Comparison of ENCODE assay signal across 16 cellular contexts in genomic region chr5:92554447-92555085, GRCh38.
A peak's percentile ranks its signal among the peaks of the same experiment; 100 is the strongest.
DNase-seq lines count a peak whose midpoint lies in the region; ATAC-seq, FAIRE-seq and TF ChIP-seq lines count a peak whose summit lies in the region.
"Had no signal": no experiment of that assay in that cellular context is flagged by ENCODE, and none has a peak within 500 bp of the region (broad histone marks: within the 10 kb centered on the region; RNA-seq: fewer than 3 reads in every experiment).

No MANE protein-coding gene starts in this region.

- no TSS peak for BruUV-seq in MCF 10A (replicated peaks; lab: Mats Ljungman, UMichigan)

- H3K9me3 Mint-ChIP-seq in MCF 10A (ENCODE audit: unreplicated experiment) (peaks cover 6% of the 10 kb centered on the region), WTC11 (no peaks in the 10 kb centered on the region)
- H3K9me3 Mint-ChIP-seq: GM23338 had no signal

- peak; percentile 53; the same call in 1 of the 2 replicates for ATAC-seq in WTC11
- ATAC-seq: GM23338, Right ventricle myocardium inferior had no signal

- H3K4me1 ChIP-seq in breast epithelium: no peaks in the 10 kb centered on the region
- H3K4me1 ChIP-seq in vagina: no peaks in the 10 kb centered on the region
- H3K4me1 ChIP-seq: Caco-2 had no signal

- H3K4me3 Mint-ChIP-seq in MCF 10A (ENCODE audit: unreplicated experiment): no peak overlapping the region
- no peak overlapping the region for H3K4me3 Mint-ChIP-seq in WTC11
- H3K4me3 Mint-ChIP-seq: GM23338 had no signal

- H3K4me1 Mint-ChIP-seq in MCF 10A (ENCODE audit: insufficient read depth, unreplicated experiment) (peaks cover 23% of the 10 kb centered on the region), WTC11 (peaks cover 6% of the 10 kb centered on the region)

- TF ChIP-seq POLR2A in breast epithelium (IDR thresholded peaks at IDR 0.05): no peak
- no peak for TF ChIP-seq POLR2A in vagina (IDR thresholded peaks at IDR 0.05)
- TF ChIP-seq POLR2A in GM12891 (IDR thresholded peaks at IDR 0.05; ENCODE audit: low read depth, low read length): no peak

- H3K27me3 ChIP-seq in breast epithelium: no peaks in the 10 kb centered on the region
- no peaks in the 10 kb centered on the region for H3K27me3 ChIP-seq in vagina

- H3K36me3 Mint-ChIP-seq in MCF 10A (ENCODE audit: insufficient read depth, unreplicated experiment): no peaks in the 10 kb centered on the region
- no peaks in the 10 kb centered on the region for H3K36me3 Mint-ChIP-seq in WTC11

- H3K9me3 ChIP-seq in breast epithelium (no peaks in the 10 kb centered on the region), vagina (no peaks in the 10 kb centered on the region)
- H3K9me3 ChIP-seq: Caco-2 had no signal

- DNase-seq in MCF 10A (ENCODE audit: unreplicated experiment) (no peak), breast epithelium (ENCODE audit: low spot score in 2 of 2) (no peak), WTC11 (ENCODE audit: low spot score) (no peak), left kidney (ENCODE audit: low read depth, low spot score) (peak; percentile 27), vagina (ENCODE audit: extremely low spot score in 2 of 2) (no peak), NCI-H524 (lab: John Stamatoyannopoulos, UW) (no peak), GM12891 (ENCODE audit: insufficient read length, low spot score) (no peak)
- DNase-seq in activated naive CD4-positive, alpha-beta T cell (lab: John Stamatoyannopoulos, UW): no peak
- DNase-seq: AML-193, Caco-2, KBM-7, NCI-H1048, NCI-H146, NCI-H774 had no signal

- TF ChIP-seq CTCF in MCF 10A (IDR thresholded peaks at IDR 0.05; ENCODE audit: unreplicated experiment) (no peak), breast epithelium (IDR thresholded peaks at IDR 0.05) (no peak), WTC11 (IDR thresholded peaks at IDR 0.05) (no peak), vagina (IDR thresholded peaks at IDR 0.05) (no peak)

- POLR2A ChIA-PET in MCF 10A (lab: Yijun Ruan, JAX): interaction anchor here (1.6 kb wide), 1 partner anchor 8 kb away, joined by 6 read pairs; no protein-coding TSS in a partner anchor
- POLR2A ChIA-PET in WTC11 (lab: Charles Lee): no interaction called here

- intact Hi-C loops in MCF 10A (cut with micrococcal nuclease): loop anchor here (5.0 to 10.0 kb wide), 3 partner anchors 47 to 1028 kb away; partner anchors contain the start of genes NR2F1 and NR2F1-AS1
- intact Hi-C loops in breast epithelium (cut with DNase I; ENCODE audit: low total_unique reads): no loop called here
- intact Hi-C loops in vagina (cut with DNase I): no loop called here

- no peak overlapping the region for H3K27ac ChIP-seq in breast epithelium
- no peak overlapping the region for H3K27ac ChIP-seq in vagina

- H3K27ac Mint-ChIP-seq in MCF 10A (ENCODE audit: low read depth, unreplicated experiment) (peak overlapping the region; percentile 61), WTC11 (no peak overlapping the region)
- H3K27ac Mint-ChIP-seq: GM23338 had no signal

- no peak for FAIRE-seq in GM12891 (lab: Jason Lieb, UNC)

- H3K36me3 ChIP-seq in breast epithelium: no peaks in the 10 kb centered on the region
- H3K36me3 ChIP-seq in vagina: no peaks in the 10 kb centered on the region

- CTCF ChIA-PET in MCF 10A (lab: Yijun Ruan, JAX): interaction anchor here (0.6 kb wide), 1 partner anchor 582 kb away, joined by 3 read pairs; no protein-coding TSS in a partner anchor
- CTCF ChIA-PET in WTC11 (lab: Charles Lee): no interaction called here

- H3K4me3 ChIP-seq in breast epithelium (no peak overlapping the region), vagina (no peak overlapping the region)
- H3K4me3 ChIP-seq: GM23338 had no signal

- no peaks in the 10 kb centered on the region for H3K27me3 Mint-ChIP-seq in MCF 10A (ENCODE audit: insufficient read depth, unreplicated experiment)
- no peaks in the 10 kb centered on the region for H3K27me3 Mint-ChIP-seq in WTC11 (ENCODE audit: low read depth)

TF ChIP-seq in WTC11, 78 proteins besides CTCF, POLR2A, EP300 and RAD21 (continues in another document):
- TF ChIP-seq NR1H2 (CRISPR knock-in tag; IDR thresholded peaks at IDR 0.05) (no peak), ZSCAN18 (CRISPR knock-in tag; IDR thresholded peaks at IDR 0.05) (no peak), GTF2I (CRISPR knock-in tag; conservative IDR thresholded peaks at IDR 0.05) (no peak), ZNF416 (CRISPR knock-in tag; IDR thresholded peaks at IDR 0.05) (no peak), NFATC4 (CRISPR knock-in tag; IDR thresholded peaks at IDR 0.05) (no peak), NFE2L1 (CRISPR knock-in tag; IDR thresholded peaks at IDR 0.05) (no peak), EMX1 (CRISPR knock-in tag; IDR thresholded peaks at IDR 0.05) (no peak), IRF2 (CRISPR knock-in tag; IDR thresholded peaks at IDR 0.05; ENCODE audit: borderline replicate concordance, low read depth) (no peak), PREB (CRISPR knock-in tag; IDR thresholded peaks at IDR 0.05; ENCODE audit: borderline replicate concordance) (no peak), PRRX2 (CRISPR knock-in tag; IDR thresholded peaks at IDR 0.05) (no peak), TCF7 (CRISPR knock-in tag; IDR thresholded peaks at IDR 0.05; ENCODE audit: low read depth) (no peak), ZBTB21 (CRISPR knock-in tag; IDR thresholded peaks at IDR 0.05; ENCODE audit: borderline replicate concordance) (no peak), CBFB (CRISPR knock-in tag; IDR thresholded peaks at IDR 0.05; ENCODE audit: low read depth) (no peak), ZNF121 (CRISPR knock-in tag; IDR thresholded peaks at IDR 0.05) (no peak), CREM (CRISPR knock-in tag; IDR thresholded peaks at IDR 0.05) (no peak)

TF ChIP-seq in GM12891, 5 proteins besides CTCF, POLR2A, EP300 and RAD21:
- TF ChIP-seq PAX5 (IDR thresholded peaks at IDR 0.05; ENCODE audit: insufficient read depth, low read length, severe bottlenecking) (no peak), POU2F2 (IDR thresholded peaks at IDR 0.05; ENCODE audit: low read depth, low read length) (no peak), SPI1 (IDR thresholded peaks at IDR 0.05; ENCODE audit: low read depth, low read length) (no peak), TAF1 (IDR thresholded peaks at IDR 0.05; ENCODE audit: low read depth, low read length) (no peak), POLR2AphosphoS5 (IDR thresholded peaks at IDR 0.05; ENCODE audit: low read depth, low read length) (no peak)
